23 cellular contexts compared by ENCODE assay signal in the genomic region with DNA sequence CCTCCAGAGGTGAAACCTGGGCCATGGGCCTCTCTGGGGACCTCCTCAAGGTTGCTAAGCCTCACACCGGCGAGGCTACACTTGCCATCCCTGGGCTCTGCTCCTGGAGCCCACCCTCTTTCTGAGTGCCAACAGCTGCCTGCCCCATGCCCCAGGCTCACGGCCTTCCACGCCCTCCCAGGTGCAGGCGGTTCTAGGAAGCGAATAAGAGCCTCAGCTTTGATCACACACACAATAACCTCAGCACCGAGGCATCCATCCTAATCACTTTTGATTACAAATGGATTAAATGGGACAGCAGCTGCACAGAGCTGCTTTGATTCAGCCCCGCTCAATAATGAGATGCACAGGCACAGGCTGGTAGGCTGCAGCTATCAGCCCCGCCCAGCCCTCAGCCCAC.
A peak's percentile ranks its signal among the peaks of the same experiment; 100 is the strongest.
DNase-seq lines count a peak whose midpoint lies in the region; ATAC-seq and FAIRE-seq lines count a peak whose summit lies in the region.
"Had no signal": no experiment of that assay in that cellular context is flagged by ENCODE, and none has a peak within 500 bp of the region (broad histone marks: within the 10 kb centered on the region; RNA-seq: fewer than 3 reads in every experiment).

No MANE protein-coding gene starts in this region.

- H3K36me3 ChIP-seq in SJCRH30, result no peaks in the 10 kb centered on the region
- no peaks in the 10 kb centered on the region for H3K36me3 ChIP-seq in small intestine (ENCODE audit: control insufficient read depth in 2 of 2, insufficient read depth in 2 of 2, low read length in 2 of 2)
- H3K36me3 ChIP-seq: adrenal gland, Peyer's patch, spleen had no signal

- intact Hi-C loops in activated CD4-positive, alpha-beta memory T cell treated with anti-CD3 and anti-CD28 coated beads for 36 hours (cut with micrococcal nuclease), result no loop called here

- peaks cover 24% of the 10 kb centered on the region for H3K4me1 ChIP-seq in SJCRH30
- H3K4me1 ChIP-seq in small intestine (ENCODE audit: control insufficient read depth in 2 of 2, insufficient read depth in 1 of 2, low read depth in 1 of 2, low read length in 1 of 2), result peaks cover 0 to 2% of the 10 kb centered on the region in 2 donors

- H3K27ac ChIP-seq in SJCRH30 (peak overlapping the region; percentile 94), small intestine (ENCODE audit: low read depth in 1 of 2, low read length in 1 of 2) (no peak overlapping the region)
- H3K27ac ChIP-seq: 22Rv1, adrenal gland, hepatocyte, HL-60, Peyer's patch, spleen had no signal

- no peaks in the 10 kb centered on the region for H3K27me3 ChIP-seq in SJCRH30
- no peaks in the 10 kb centered on the region for H3K27me3 ChIP-seq in small intestine (ENCODE audit: control insufficient read depth in 2 of 2, insufficient read depth in 2 of 2, low read length in 2 of 2)
- H3K27me3 ChIP-seq: adrenal gland, hepatocyte, Peyer's patch, spleen had no signal

- H3K9me3 ChIP-seq in SJCRH30 (replicated peaks) (no peaks in the 10 kb centered on the region), small intestine (ENCODE audit: control insufficient read depth, low read depth) (no peaks in the 10 kb centered on the region)
- H3K9me3 ChIP-seq: adrenal gland, mucosa of descending colon, Peyer's patch, SK-N-SH, spleen had no signal

- WGBS in small intestine, 3 donors, result 26 to 68% (median 59%) methylated on average over 9 of the region's 9 CpGs

- H3K27ac Mint-ChIP-seq in activated CD4-positive, alpha-beta memory T cell treated with anti-CD3 and anti-CD28 coated beads for 36 hours, result no peak overlapping the region
- H3K27ac Mint-ChIP-seq: type B pancreatic cell had no signal

- peak; percentile 79 for DNase-seq in DMS 273 (lab: John Stamatoyannopoulos, UW; ENCODE audit: unreplicated experiment)
- DNase-seq in DMS 273 treated with DMSO at 0.1 percent for 48 hours (lab: John Stamatoyannopoulos, UW), result no peak
- DNase-seq in NCI-H2171 treated with DMSO at 0.1 percent for 48 hours (lab: John Stamatoyannopoulos, UW), result peak; percentile 84
- peak; percentile 81 to 84 for DNase-seq in SJCRH30
- DNase-seq in small intestine, result peak; percentile 8
- no peak for DNase-seq in activated CD8-positive, alpha-beta memory T cell treated with anti-CD3 and anti-CD28 coated beads, Interleukin-2, amount 50 U/mL, for 48 hours
- no peak for DNase-seq in activated CD4-positive, alpha-beta memory T cell treated with anti-CD3 and anti-CD28 coated beads for 36 hours
- DNase-seq: activated gamma-delta T cell; adrenal gland; AML-193; COR-L47; cortex of kidney; mucosa of descending colon; NCI-H187 treated with DMSO at 0.1 percent for 48 hours; Peyer's patch; SK-N-SH; spleen; stimulated activated CD4-positive, alpha-beta T cell treated with anti-CD3 and anti-CD28 coated beads, Interleukin-4, amount 100 ng/mL, for 24 hours had no signal

- H3K4me3 ChIP-seq in SJCRH30 (peak overlapping the region; percentile 13; the same call in 1 of the 2 replicates), small intestine (ENCODE audit: low read depth in 1 of 2, low read length in 2 of 2) (no peak overlapping the region)
- H3K4me3 ChIP-seq: adrenal gland, hepatocyte, mucosa of descending colon, Peyer's patch, spleen had no signal

- POLR2A ChIA-PET in activated CD4-positive, alpha-beta memory T cell treated with anti-CD3 and anti-CD28 coated beads for 36 hours (lab: Charles Lee), result interaction anchor here (1.0 kb wide), 1 partner anchor 10 kb away, joined by 3 read pairs; no protein-coding TSS in a partner anchor

- no peaks in the 10 kb centered on the region for H3K36me3 Mint-ChIP-seq in activated CD4-positive, alpha-beta memory T cell treated with anti-CD3 and anti-CD28 coated beads for 36 hours

- CTCF ChIA-PET in activated CD4-positive, alpha-beta memory T cell treated with anti-CD3 and anti-CD28 coated beads for 36 hours (lab: Charles Lee), result no interaction called here

- no peaks in the 10 kb centered on the region for H3K9me3 Mint-ChIP-seq in activated CD4-positive, alpha-beta memory T cell treated with anti-CD3 and anti-CD28 coated beads for 36 hours

- H3K4me1 Mint-ChIP-seq in activated CD4-positive, alpha-beta memory T cell treated with anti-CD3 and anti-CD28 coated beads for 36 hours (ENCODE audit: low read depth), result peaks cover 2% of the 10 kb centered on the region

- no peak overlapping the region for H3K4me3 Mint-ChIP-seq in activated CD4-positive, alpha-beta memory T cell treated with anti-CD3 and anti-CD28 coated beads for 36 hours
- H3K4me3 Mint-ChIP-seq: type B pancreatic cell had no signal

- FAIRE-seq in small intestine (lab: Jason Lieb, UNC), result no peak

- ATAC-seq in GM19455 (IDR thresholded peaks at IDR 0.05; ENCODE audit: unreplicated experiment), result no peak
- ATAC-seq: mucosa of descending colon had no signal

- no peaks in the 10 kb centered on the region for H3K27me3 Mint-ChIP-seq in activated CD4-positive, alpha-beta memory T cell treated with anti-CD3 and anti-CD28 coated beads for 36 hours

Comparison
In these comparisons a context has a peak if more than half of its experiments do, and no peak if none do; other contexts are left out.
1. DNase-seq: peak in DMS 273 (single experiment), NCI-H2171 treated with DMSO at 0.1 percent for 48 hours (single experiment), SJCRH30 (2 of 2) and small intestine (single experiment); none in DMS 273 treated with DMSO at 0.1 percent for 48 hours (single experiment), activated CD8-positive, alpha-beta memory T cell treated with anti-CD3 and anti-CD28 coated beads, Interleukin-2, amount 50 U/mL, for 48 hours (single experiment) and activated CD4-positive, alpha-beta memory T cell treated with anti-CD3 and anti-CD28 coated beads for 36 hours (single experiment).